8 cellular contexts compared by ENCODE assay signal in the genomic region with DNA sequence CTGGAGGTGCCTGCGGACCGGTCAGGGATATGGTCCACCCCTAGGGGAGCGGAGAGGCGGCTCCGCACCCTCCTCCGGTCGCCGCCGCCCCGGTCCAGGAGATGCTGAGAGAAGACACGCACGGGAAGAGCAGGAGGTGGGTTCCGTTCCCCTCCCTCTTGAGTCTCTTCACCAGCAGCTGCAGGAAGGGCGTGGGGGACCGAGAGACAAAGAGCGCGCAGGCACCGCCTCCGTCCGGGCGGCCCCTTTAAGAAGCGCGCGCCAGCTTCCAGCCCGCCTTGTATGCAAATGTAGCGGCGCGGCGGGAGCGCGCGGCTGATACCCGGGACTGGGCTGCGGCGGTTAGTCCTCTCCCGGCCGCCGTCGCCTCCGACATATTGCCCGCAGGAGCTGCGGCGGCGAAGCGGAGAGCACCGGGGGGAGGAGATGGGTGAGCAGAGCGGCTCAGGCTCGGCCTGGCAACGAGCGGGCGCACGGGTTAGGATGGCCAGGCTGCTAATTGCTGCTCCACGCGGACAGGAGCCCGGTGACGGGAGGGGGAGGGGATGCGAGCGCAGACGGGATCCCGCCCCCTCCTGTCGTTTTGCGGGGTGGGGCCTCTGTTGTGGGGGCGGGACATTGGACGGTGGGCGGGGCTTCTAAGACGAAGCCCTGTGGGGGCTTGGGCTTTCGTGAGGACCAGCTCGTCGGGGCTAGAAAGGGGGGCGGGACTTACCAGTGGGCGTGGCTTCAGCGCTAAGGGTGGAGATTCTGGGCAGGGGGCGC. TPM values are rescaled to one million over a fixed set of nuclear protein-coding genes. Genes with fewer than 3 reads are reported as not detected.
DNase-seq lines count a peak whose midpoint lies in the region; ATAC-seq and TF ChIP-seq lines count a peak whose summit lies in the region.

A gene (plus strand): TSS at position 318 of the 765 bp plus-strand sequence. CDS start 109 bp downstream, at position 427.

- H3K4me3 ChIP-seq in osteoblast (ENCODE audit: insufficient read depth, low read length) (peak within 1 kb of the TSS; percentile 96), thoracic aorta (peak within 1 kb of the TSS; percentile 85)

- peak; percentile 98 for DNase-seq in NCI-H1105 treated with DMSO at 0.1 percent for 48 hours (lab: John Stamatoyannopoulos, UW)
- DNase-seq in SKM-1 treated with dmso at 0.1 percent for 144 hours (lab: John Stamatoyannopoulos, UW; ENCODE audit: unreplicated experiment), result peak; percentile 94
- peak; percentile 92 to 94 for DNase-seq in activated naive CD4-positive, alpha-beta T cell treated with anti-CD3 and anti-CD28 coated beads, Interleukin-2, amount 50 U/mL, for 72 hours (ENCODE audit: low spot score in 2 of 2)
- DNase-seq in glomerular visceral epithelial cell (ENCODE audit: extremely low spot score), result peak; percentile 94
- peak; percentile 96 for DNase-seq in osteoblast (ENCODE audit: insufficient read length, low spot score, missing footprints)
- DNase-seq in thoracic aorta (ENCODE audit: low spot score), result peak; percentile 77

- TF ChIP-seq POLR2A in GM10847 (IDR thresholded peaks at IDR 0.05; ENCODE audit: extremely low read depth, insufficient read length), result peak; percentile 83

- peak within 1 kb of the TSS; percentile 83 for H3K4me2 ChIP-seq in osteoblast (ENCODE audit: insufficient read depth, low read length)

- H3K36me3 ChIP-seq in osteoblast (ENCODE audit: insufficient read depth, low read length), result peaks cover 19% of the 10 kb centered on the region
- peaks cover 17% of the 10 kb centered on the region for H3K36me3 ChIP-seq in thoracic aorta

- no peaks in the 10 kb centered on the region for H3K27me3 ChIP-seq in osteoblast (ENCODE audit: insufficient read depth, low read length)
- H3K27me3 ChIP-seq in thoracic aorta (replicated peaks; ENCODE audit: insufficient read depth), result no peaks in the 10 kb centered on the region

- H3K4me1 ChIP-seq in osteoblast (ENCODE audit: insufficient read depth, low read length) (peaks cover 33% of the 10 kb centered on the region), thoracic aorta (ENCODE audit: control insufficient read depth in 1 of 2, low read depth in 2 of 2) (peaks cover 15 to 36% of the 10 kb centered on the region in 2 donors)

- H4K20me1 ChIP-seq in osteoblast (ENCODE audit: insufficient read depth, low read length), result peaks cover 10% of the 10 kb centered on the region

- H3K9me3 ChIP-seq in osteoblast (ENCODE audit: low read depth, low read length) (no peaks in the 10 kb centered on the region), thoracic aorta (no peaks in the 10 kb centered on the region)

- peaks cover 34% of the 10 kb centered on the region for H3K79me2 ChIP-seq in osteoblast (ENCODE audit: insufficient read depth, low read length)

- H3K9me3 Mint-ChIP-seq in activated naive CD4-positive, alpha-beta T cell treated with anti-CD3 and anti-CD28 coated beads, Interleukin-2, amount 50 U/mL, for 72 hours, result no peaks in the 10 kb centered on the region

- H2AFZ ChIP-seq in osteoblast (ENCODE audit: low read length), result peak within 1 kb of the TSS; percentile 83

- ATAC-seq in HG02642 (IDR thresholded peaks at IDR 0.05; ENCODE audit: poor library complexity, unreplicated experiment) (peak; percentile 88), thoracic aorta (ENCODE audit: insufficient number of reproducible peaks, low FRiP score, low read depth) (peak; percentile 81)
- peak; percentile 85 to 89 for ATAC-seq in activated naive CD4-positive, alpha-beta T cell treated with anti-CD3 and anti-CD28 coated beads, Interleukin-2, amount 50 U/mL, for 72 hours

- H3K27ac ChIP-seq in osteoblast (ENCODE audit: low read depth, low read length), result peak within 1 kb of the TSS; percentile 76
- peak within 1 kb of the TSS; percentile 81 to 94 for H3K27ac ChIP-seq in thoracic aorta

- peaks cover 13 to 15% of the 10 kb centered on the region in 2 donors for H3K36me3 Mint-ChIP-seq in activated naive CD4-positive, alpha-beta T cell treated with anti-CD3 and anti-CD28 coated beads, Interleukin-2, amount 50 U/mL, for 72 hours

- TF ChIP-seq CTCF in osteoblast (IDR thresholded peaks at IDR 0.05; ENCODE audit: extremely low read depth, low read depth, low read length), result no peak
- no peak for TF ChIP-seq CTCF in thoracic aorta (IDR thresholded peaks at IDR 0.05)

- H3K27ac Mint-ChIP-seq in activated naive CD4-positive, alpha-beta T cell treated with anti-CD3 and anti-CD28 coated beads, Interleukin-2, amount 50 U/mL, for 72 hours, result peak within 1 kb of the TSS; percentile 89 to 95

RNA-seq across cellular contexts. Expression of the gene that starts here (rescaled TPM):
- 10 to 100 TPM; 20.3 to 35.0 TPM for total RNA-seq in activated naive CD4-positive, alpha-beta T cell treated with anti-CD3 and anti-CD28 coated beads, Interleukin-2, amount 50 U/mL, for 72 hours
- total RNA-seq in osteoblast (4.7 and 5.6 TPM in 2 replicates), thoracic aorta (1 to 10 TPM; 5.1 to 5.8 TPM)

Comparison
In these comparisons a context has a peak if more than half of its experiments do, and no peak if none do; other contexts are left out.
1. Peak in every context shown above with its lines: DNase-seq, ATAC-seq, H3K4me3 ChIP-seq and H3K27ac ChIP-seq.